Comparison of ENCODE assay signal across 20 cellular contexts in genomic region chrX:9501362-9501761, GRCh38. TPM values are rescaled to one million over a fixed set of nuclear protein-coding genes. Genes with fewer than 3 reads are reported as not detected.
A peak's percentile ranks its signal among the peaks of the same experiment; 100 is the strongest.
DNase-seq lines count a peak whose midpoint lies in the region; ATAC-seq, FAIRE-seq and TF ChIP-seq lines count a peak whose summit lies in the region.
"Had no signal": no experiment of that assay in that cellular context is flagged by ENCODE, and none has a peak within 500 bp of the region (broad histone marks: within the 10 kb centered on the region; RNA-seq: fewer than 3 reads in every experiment).

No MANE protein-coding gene starts in this region.

- H3K4me3 Mint-ChIP-seq in endothelial cell (ENCODE audit: unreplicated experiment) = no peak overlapping the region
- H3K4me3 Mint-ChIP-seq in nephron progenitor cell = no peak overlapping the region
- H3K4me3 Mint-ChIP-seq: CD14-positive monocyte had no signal

- no peaks in the 10 kb centered on the region for H3K27me3 ChIP-seq in H7 (ENCODE audit: control insufficient read depth, insufficient read depth, low read length)

- H3K27ac Mint-ChIP-seq in endothelial cell (ENCODE audit: unreplicated experiment) (no peak overlapping the region), nephron progenitor cell (no peak overlapping the region)

- FAIRE-seq in RCC 7860 (lab: Jason Lieb, UNC) = no peak
- FAIRE-seq: A204.1 had no signal

- DNase-seq in H7 (peak; percentile 51), UCSD-AML1 (lab: John Stamatoyannopoulos, UW; ENCODE audit: unreplicated experiment) (peak; percentile 22), endothelial cell (ENCODE audit: low spot score) (peak; percentile 8), nephron progenitor cell (peak; percentile 30), RCC 7860 (ENCODE audit: low spot score) (no peak), NK-92 (lab: John Stamatoyannopoulos, UW; ENCODE audit: unreplicated experiment) (no peak)
- DNase-seq: DMS79; KBM-7; NCI-H1092 treated with DMSO at 0.1 percent for 48 hours; NCI-H1436 treated with DMSO at 0.1 percent for 48 hours; NCI-H1930; NCI-H2227 treated with DMSO at 0.1 percent for 48 hours; NCI-H510A treated with DMSO at 0.1 percent for 48 hours; NCI-H748 treated with DMSO at 0.1 percent for 48 hours; NK-92 treated with Interleukin-12 subunit alpha and Interleukin-12 subunit beta, amount 100 ng/mL, for 24 hours; SIG-M5; SK-N-SH had no signal

- peaks cover 9% of the 10 kb centered on the region for H3K36me3 Mint-ChIP-seq in endothelial cell (ENCODE audit: low read depth, unreplicated experiment)
- peaks cover 72% of the 10 kb centered on the region for H3K36me3 Mint-ChIP-seq in nephron progenitor cell (ENCODE audit: low read depth)

- no peak overlapping the region for H3K4me3 ChIP-seq in H7 (ENCODE audit: insufficient read depth, low read depth, low read length)

- TF ChIP-seq CTCF in endothelial cell (IDR thresholded peaks at IDR 0.05; ENCODE audit: unreplicated experiment) = no peak
- TF ChIP-seq CTCF in nephron progenitor cell (IDR thresholded peaks at IDR 0.05) = no peak

- no peaks in the 10 kb centered on the region for H3K4me1 Mint-ChIP-seq in endothelial cell (ENCODE audit: unreplicated experiment)
- peaks cover 20% of the 10 kb centered on the region for H3K4me1 Mint-ChIP-seq in nephron progenitor cell

- H3K36me3 ChIP-seq in H7 (replicated peaks; ENCODE audit: control insufficient read depth, insufficient read depth, low read length) = no peaks in the 10 kb centered on the region; the same call in 1 of the 2 replicates

- H3K9me3 Mint-ChIP-seq in endothelial cell (ENCODE audit: unreplicated experiment) (no peaks in the 10 kb centered on the region), nephron progenitor cell (peaks cover 73% of the 10 kb centered on the region)

- no peaks in the 10 kb centered on the region for H3K27me3 Mint-ChIP-seq in endothelial cell (ENCODE audit: unreplicated experiment)
- no peaks in the 10 kb centered on the region for H3K27me3 Mint-ChIP-seq in nephron progenitor cell (ENCODE audit: low read depth, poor library complexity)

- no peak for ATAC-seq in HG02678 (IDR thresholded peaks at IDR 0.05; ENCODE audit: unreplicated experiment)

RNA-seq across cellular contexts. Expression of gene TBL1X, which starts 36.5 kb away (rescaled TPM):
- 45.7 and 57.0 TPM in 2 replicates for total RNA-seq in H7 (2014; rRNA removed; shearing (Covaris generic))
- 19.4 TPM for total RNA-seq in endothelial cell (ENCODE audit: unreplicated experiment)

Comparison
In these comparisons a context has a peak if more than half of its experiments do, and no peak if none do; other contexts are left out.
1. DNase-seq: peak in H7 (single experiment), UCSD-AML1 (single experiment), endothelial cell (single experiment) and nephron progenitor cell (single experiment); none in RCC 7860 (single experiment) and NK-92 (single experiment).